30 cellular contexts compared by ENCODE assay signal in the genomic region with DNA sequence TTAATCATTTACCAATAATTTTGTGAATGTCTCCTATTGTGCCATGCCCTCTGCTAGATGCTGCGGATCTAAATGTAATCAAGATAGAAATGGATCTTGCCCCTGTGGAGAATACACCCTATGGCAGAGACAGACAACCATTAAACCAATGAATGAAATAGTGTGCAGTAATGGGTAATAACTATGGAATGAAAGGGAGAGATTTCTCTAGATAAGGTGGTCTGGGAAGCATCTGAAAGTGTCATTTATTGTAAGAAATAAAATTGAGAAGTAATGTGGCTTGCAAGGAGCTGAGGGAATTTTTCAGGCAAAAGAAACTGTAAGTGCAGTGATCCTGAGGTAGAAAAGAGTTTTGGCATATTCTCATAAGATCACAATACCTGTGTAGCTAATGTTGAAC.
"Had no signal": no experiment of that assay in that cellular context is flagged by ENCODE, and none has a peak within 500 bp of the region (broad histone marks: within the 10 kb centered on the region; RNA-seq: fewer than 3 reads in every experiment).

No MANE protein-coding gene starts in this region.

- DNase-seq: activated effector memory CD4-positive, alpha-beta T cell treated with anti-CD3 and anti-CD28 coated beads, Interleukin-2, amount 50 U/mL, for 16 hours; activated effector memory CD4-positive, alpha-beta T cell treated with Interleukin-2 at 50 U/mL for 16 hours; activated gamma-delta T cell; activated gamma-delta T cell treated with Interleukin-2 at 50 U/mL for 16 hours; activated naive CD4-positive, alpha-beta T cell; activated naive CD4-positive, alpha-beta T cell treated with anti-CD3 and anti-CD28 coated beads for 36 hours; activated naive CD4-positive, alpha-beta T cell treated with anti-CD3 and anti-CD28 coated beads, Interleukin-2, amount 10 ng/mL, durations not matched to agents 7 days and 5 days; activated naive CD4-positive, alpha-beta T cell treated with anti-CD3 and anti-CD28 coated beads, Interleukin-2, amount 50 U/mL, for 16 hours; activated naive CD4-positive, alpha-beta T cell treated with Interleukin-2 at 50 U/mL for 16 hours; activated naive CD8-positive, alpha-beta T cell treated with anti-CD3 and anti-CD28 coated beads for 36 hours; activated naive CD8-positive, alpha-beta T cell treated with anti-CD3 and anti-CD28 coated beads, Interleukin-2, amount 10 ng/mL, durations not matched to agents 7 days and 5 days; activated naive CD8-positive, alpha-beta T cell treated with anti-CD3 and anti-CD28 coated beads, Interleukin-2, amount 50 U/mL, for 24 hours; activated T-cell treated with anti-CD3 and anti-CD28 coated beads, Interleukin-2, amount 50 U/mL, for 4 hours; activated T-cell treated with anti-CD3 and anti-CD28 coated beads, Interleukin-2, amount 50 U/mL, for 48 hours; activated T-cell treated with anti-CD3 and anti-CD28 coated beads, Interleukin-2, amount 50 U/mL, for 72 hours; adrenal gland; amniotic stem cell; amygdala; anterior cingulate cortex; aorta; body of pancreas; brain microvascular endothelial cell; caudate nucleus; central memory CD4-positive, alpha-beta T cell; cerebellar nuclear complex had no signal

- H3K36me3 ChIP-seq: adrenal gland, ascending aorta, brain microvascular endothelial cell, breast epithelium, cardiac muscle cell had no signal

- H3K4me3 ChIP-seq: adrenal gland, ascending aorta, body of pancreas, breast epithelium, cardiac muscle cell had no signal

- H3K4me1 ChIP-seq: adrenal gland, ascending aorta, body of pancreas, breast epithelium had no signal

- H3K27me3 ChIP-seq: adrenal gland, ascending aorta, body of pancreas, brain microvascular endothelial cell, breast epithelium, cardiac muscle cell had no signal

- H3K9me3 ChIP-seq: adrenal gland, ascending aorta, body of pancreas, breast epithelium had no signal

- ATAC-seq: activated naive CD4-positive, alpha-beta T cell treated with anti-CD3 and anti-CD28 coated beads, Interleukin-2, amount 50 U/mL, for 72 hours; activated naive CD8-positive, alpha-beta T cell treated with anti-CD3 and anti-CD28 coated beads, Interleukin-2, amount 50 U/mL, for 24 hours; activated T-cell treated with anti-CD3 and anti-CD28 coated beads, Interleukin-2, amount 50 U/mL, for 4 hours; activated T-cell treated with anti-CD3 and anti-CD28 coated beads, Interleukin-2, amount 50 U/mL, for 72 hours; activated T-helper 17 cell treated with anti-CD3 and anti-CD28 coated beads, Interleukin-2, amount 50 U/mL, for 72 hours; body of pancreas had no signal

- H3K27ac ChIP-seq: adrenal gland, ascending aorta, body of pancreas, brain microvascular endothelial cell, breast epithelium, cardiac muscle cell had no signal
